ENCODE assay signal across 1 cellular context in genomic region chr12:95784286-95784685, GRCh38.
TF ChIP-seq lines count a peak whose summit lies in the region.

No MANE protein-coding gene starts in this region.

TF ChIP-seq in IMR-90, 13 proteins besides CTCF, POLR2A, EP300 and RAD21:
- TF ChIP-seq, protein P1, sequence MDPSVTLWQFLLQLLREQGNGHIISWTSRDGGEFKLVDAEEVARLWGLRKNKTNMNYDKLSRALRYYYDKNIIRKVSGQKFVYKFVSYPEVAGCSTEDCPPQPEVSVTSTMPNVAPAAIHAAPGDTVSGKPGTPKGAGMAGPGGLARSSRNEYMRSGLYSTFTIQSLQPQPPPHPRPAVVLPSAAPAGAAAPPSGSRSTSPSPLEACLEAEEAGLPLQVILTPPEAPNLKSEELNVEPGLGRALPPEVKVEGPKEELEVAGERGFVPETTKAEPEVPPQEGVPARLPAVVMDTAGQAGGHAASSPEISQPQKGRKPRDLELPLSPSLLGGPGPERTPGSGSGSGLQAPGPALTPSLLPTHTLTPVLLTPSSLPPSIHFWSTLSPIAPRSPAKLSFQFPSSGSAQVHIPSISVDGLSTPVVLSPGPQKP (IDR thresholded peaks at IDR 0.05; ENCODE audit: borderline replicate concordance, low read depth, low read length) = no peak
- TF ChIP-seq MXI1 (IDR thresholded peaks at IDR 0.05; ENCODE audit: borderline replicate concordance, low read depth, low read length) = no peak
- no peak for TF ChIP-seq RFX5 (IDR thresholded peaks at IDR 0.05; ENCODE audit: low read depth, low read length)
- TF ChIP-seq FOS (IDR thresholded peaks at IDR 0.05; ENCODE audit: low read depth, low read length) = no peak
- no peak for TF ChIP-seq CEBPB (IDR thresholded peaks at IDR 0.05; ENCODE audit: low read depth, low read length)
- no peak for TF ChIP-seq SMC3 (IDR thresholded peaks at IDR 0.05; ENCODE audit: low read depth, low read length)
